ENCODE assay signal across 11 cellular contexts in the genomic region with DNA sequence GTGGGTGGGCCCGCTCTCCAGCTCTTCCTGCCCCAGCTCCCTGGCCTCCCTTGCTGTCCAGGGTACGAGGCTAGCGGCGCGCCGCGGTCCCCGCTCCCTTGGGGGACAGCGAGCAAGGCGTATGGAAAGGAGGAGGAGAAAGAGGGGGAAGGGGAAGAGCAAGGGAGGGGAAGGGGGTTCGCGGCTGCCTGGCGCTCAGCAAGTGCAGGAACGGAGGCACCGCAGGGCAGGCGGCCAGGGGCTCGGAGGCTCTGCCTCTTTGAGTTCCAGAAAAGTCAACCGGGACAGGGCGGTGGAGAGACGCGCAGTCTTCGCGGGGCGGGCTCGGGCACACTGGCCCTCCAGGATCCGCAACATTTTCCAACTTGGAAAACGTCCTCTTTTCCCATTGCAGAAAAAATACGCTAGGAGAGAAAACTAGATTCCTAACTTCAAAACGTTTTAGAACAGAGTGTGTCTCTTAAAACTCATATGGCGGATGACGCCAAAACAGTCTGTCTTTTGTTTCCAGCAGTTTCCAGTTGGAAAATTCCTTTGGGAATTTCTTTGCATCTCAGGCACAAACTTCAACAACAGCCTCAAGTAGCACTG. TPM values are rescaled to one million over a fixed set of nuclear protein-coding genes. Genes with fewer than 3 reads are reported as not detected.
DNase-seq lines count a peak whose midpoint lies in the region; ATAC-seq and TF ChIP-seq lines count a peak whose summit lies in the region.
"Had no signal": no experiment of that assay in that cellular context is flagged by ENCODE, and none has a peak within 500 bp of the region (broad histone marks: within the 10 kb centered on the region; RNA-seq: fewer than 3 reads in every experiment).

No MANE protein-coding gene starts in this region.

- H3K4me1 Mint-ChIP-seq in chondrocyte (ENCODE audit: low read depth): peaks cover 3% of the 10 kb centered on the region
- H3K4me1 Mint-ChIP-seq: activated naive CD8-positive, alpha-beta T cell treated with anti-CD3 and anti-CD28 coated beads for 36 hours had no signal

- H3K9me3 ChIP-seq in ES-I3 (ENCODE audit: control insufficient read depth, insufficient read depth, low read length) (peaks cover 10% of the 10 kb centered on the region; the same call in 1 of the 2 replicates), iPS-20b (ENCODE audit: insufficient read depth, low read depth, low read length) (no peaks in the 10 kb centered on the region), skeletal muscle satellite cell (replicated peaks; ENCODE audit: low read length) (no peaks in the 10 kb centered on the region)

- H3K4me2 ChIP-seq in skeletal muscle satellite cell (ENCODE audit: low read length): peak overlapping the region; percentile 95

- no peak for ATAC-seq in HG02885 (IDR thresholded peaks at IDR 0.05; ENCODE audit: poor library complexity, unreplicated experiment)

- no peaks in the 10 kb centered on the region for H3K27me3 Mint-ChIP-seq in chondrocyte (ENCODE audit: low read depth)

- H3K9me3 Mint-ChIP-seq in chondrocyte (ENCODE audit: low read depth): no peaks in the 10 kb centered on the region
- H3K9me3 Mint-ChIP-seq: activated naive CD8-positive, alpha-beta T cell treated with anti-CD3 and anti-CD28 coated beads for 36 hours had no signal

- no peak for TF ChIP-seq CTCF in chondrocyte (IDR thresholded peaks at IDR 0.05)

- no peaks in the 10 kb centered on the region for H3K36me3 ChIP-seq in ES-I3 (ENCODE audit: insufficient read depth, low read length)
- no peaks in the 10 kb centered on the region for H3K36me3 ChIP-seq in iPS-20b (ENCODE audit: insufficient read depth, low read depth, low read length)
- no peaks in the 10 kb centered on the region for H3K36me3 ChIP-seq in skeletal muscle satellite cell (ENCODE audit: insufficient read depth, low read length)

- DNase-seq in chondrocyte (ENCODE audit: low spot score) (no peak), middle frontal gyrus (ENCODE audit: extremely low spot score, low spot score) (no peak), NCI-H2107 treated with DMSO at 0.1 percent for 48 hours (lab: John Stamatoyannopoulos, UW; ENCODE audit: unreplicated experiment) (no peak)
- no peak for DNase-seq in activated effector memory CD4-positive, alpha-beta T cell treated with anti-CD3 and anti-CD28 coated beads, Interleukin-2, amount 50 U/mL, for 16 hours
- DNase-seq: activated naive CD8-positive, alpha-beta T cell treated with anti-CD3 and anti-CD28 coated beads for 36 hours; DND-41; naive B cell had no signal

- H3K4me1 ChIP-seq in ES-I3 (ENCODE audit: insufficient read depth, low read length) (peaks cover 12% of the 10 kb centered on the region), iPS-20b (ENCODE audit: insufficient read depth, low read length) (peaks cover 11% of the 10 kb centered on the region), skeletal muscle satellite cell (ENCODE audit: control insufficient read depth, insufficient read depth, low read length) (no peaks in the 10 kb centered on the region)

- H3K27ac ChIP-seq in iPS-20b (ENCODE audit: low read length): no peak overlapping the region

- H3K36me3 Mint-ChIP-seq in chondrocyte (ENCODE audit: low read depth): no peaks in the 10 kb centered on the region
- H3K36me3 Mint-ChIP-seq: activated naive CD8-positive, alpha-beta T cell treated with anti-CD3 and anti-CD28 coated beads for 36 hours; naive B cell had no signal

- H3K4me3 Mint-ChIP-seq in chondrocyte (ENCODE audit: unreplicated experiment): peak overlapping the region; percentile 89
- H3K4me3 Mint-ChIP-seq: activated naive CD8-positive, alpha-beta T cell treated with anti-CD3 and anti-CD28 coated beads for 36 hours; naive B cell had no signal

- H3K4me3 ChIP-seq in iPS-20b (ENCODE audit: low read length) (peak overlapping the region; percentile 76), skeletal muscle satellite cell (ENCODE audit: low read length) (peak overlapping the region; percentile 70)

- H3K9ac ChIP-seq in ES-I3 (ENCODE audit: low read depth, low read length): peak overlapping the region; percentile 69
- peak overlapping the region; percentile 70; the same call in 1 of the 2 replicates for H3K9ac ChIP-seq in iPS-20b (ENCODE audit: low read depth, low read length)
- peak overlapping the region; percentile 61 for H3K9ac ChIP-seq in skeletal muscle satellite cell (ENCODE audit: low read depth, low read length)

- H3K27me3 ChIP-seq in iPS-20b (ENCODE audit: insufficient read depth, low read length) (peaks cover 18% of the 10 kb centered on the region; the same call in 1 of the 2 replicates), skeletal muscle satellite cell (ENCODE audit: control insufficient read depth, insufficient read depth, low read length) (no peaks in the 10 kb centered on the region)

- H3K27ac Mint-ChIP-seq in chondrocyte (ENCODE audit: unreplicated experiment): peak overlapping the region; percentile 71
- H3K27ac Mint-ChIP-seq: activated naive CD8-positive, alpha-beta T cell treated with anti-CD3 and anti-CD28 coated beads for 36 hours; naive B cell had no signal

RNA-seq across cellular contexts. Expression of a gene that starts 23.1 kb away (rescaled TPM):
- total RNA-seq in chondrocyte: 1.2 to 1.7 TPM (median 1.3 TPM) in 3 replicates
- total RNA-seq in skeletal muscle satellite cell (2012; rRNA removed): 2.3 and 3.1 TPM in 2 replicates
